Comparison of ENCODE assay signal across 27 cellular contexts in the genomic region with DNA sequence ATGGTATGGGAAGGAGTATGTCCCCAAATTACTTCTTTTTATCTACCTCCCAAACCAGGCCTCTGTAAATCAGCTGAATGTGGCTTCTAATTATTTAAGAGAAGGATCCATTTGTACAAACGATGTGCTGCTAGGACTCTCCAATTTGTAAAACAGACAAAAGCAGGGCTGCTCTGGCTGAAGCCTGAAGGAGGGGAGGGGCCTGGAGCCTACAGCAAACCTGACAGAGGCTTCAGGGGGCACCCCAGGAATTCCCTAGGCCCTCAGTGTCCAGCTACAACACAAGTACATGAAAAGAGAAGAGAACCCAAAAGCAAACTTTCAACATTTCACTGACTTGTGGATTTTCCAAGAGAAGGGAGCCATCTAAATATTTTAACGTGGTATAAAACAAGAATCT.
"Had no signal": no experiment of that assay in that cellular context is flagged by ENCODE, and none has a peak within 500 bp of the region (broad histone marks: within the 10 kb centered on the region; RNA-seq: fewer than 3 reads in every experiment).

No MANE protein-coding gene starts in this region.

- H3K4me3 Mint-ChIP-seq: activated CD4-positive, alpha-beta memory T cell treated with anti-CD3 and anti-CD28 coated beads, Interleukin-2, amount 10 ng/mL, durations not matched to agents 7 days and 5 days; activated CD4-positive, alpha-beta T cell treated with anti-CD3 and anti-CD28 coated beads, Interleukin-2, amount 10 ng/mL, durations not matched to agents 7 days and 5 days; activated naive CD4-positive, alpha-beta T cell treated with anti-CD3 and anti-CD28 coated beads, Interleukin-2, amount 10 ng/mL, durations not matched to agents 7 days and 5 days; activated naive CD8-positive, alpha-beta T cell; activated T-cell treated with anti-CD3 and anti-CD28 coated beads, Interleukin-2, amount 50 U/mL, for 24 hours; activated T-cell treated with anti-CD3 and anti-CD28 coated beads, Interleukin-2, amount 50 U/mL, for 72 hours; effector memory CD8-positive, alpha-beta T cell had no signal

- H3K4me1 Mint-ChIP-seq: activated CD4-positive, alpha-beta memory T cell treated with anti-CD3 and anti-CD28 coated beads, Interleukin-2, amount 10 ng/mL, durations not matched to agents 7 days and 5 days; activated CD4-positive, alpha-beta T cell treated with anti-CD3 and anti-CD28 coated beads, Interleukin-2, amount 10 ng/mL, durations not matched to agents 7 days and 5 days; activated naive CD4-positive, alpha-beta T cell treated with anti-CD3 and anti-CD28 coated beads, Interleukin-2, amount 10 ng/mL, durations not matched to agents 7 days and 5 days had no signal

- H3K9me3 Mint-ChIP-seq: activated CD4-positive, alpha-beta memory T cell treated with anti-CD3 and anti-CD28 coated beads, Interleukin-2, amount 10 ng/mL, durations not matched to agents 7 days and 5 days; activated CD4-positive, alpha-beta T cell treated with anti-CD3 and anti-CD28 coated beads, Interleukin-2, amount 10 ng/mL, durations not matched to agents 7 days and 5 days; activated naive CD4-positive, alpha-beta T cell treated with anti-CD3 and anti-CD28 coated beads, Interleukin-2, amount 10 ng/mL, durations not matched to agents 7 days and 5 days; activated T-cell treated with anti-CD3 and anti-CD28 coated beads, Interleukin-2, amount 50 U/mL, for 24 hours; activated T-cell treated with anti-CD3 and anti-CD28 coated beads, Interleukin-2, amount 50 U/mL, for 72 hours had no signal

- H3K4me3 ChIP-seq: body of pancreas, esophagus muscularis mucosa, gastrocnemius medialis had no signal

- H3K36me3 Mint-ChIP-seq: activated naive CD4-positive, alpha-beta T cell treated with anti-CD3 and anti-CD28 coated beads, Interleukin-2, amount 10 ng/mL, durations not matched to agents 7 days and 5 days; activated naive CD8-positive, alpha-beta T cell had no signal

- H3K36me3 ChIP-seq: esophagus muscularis mucosa, gastrocnemius medialis had no signal

- H3K27ac Mint-ChIP-seq: activated CD4-positive, alpha-beta memory T cell treated with anti-CD3 and anti-CD28 coated beads, Interleukin-2, amount 10 ng/mL, durations not matched to agents 7 days and 5 days; activated CD4-positive, alpha-beta T cell treated with anti-CD3 and anti-CD28 coated beads, Interleukin-2, amount 10 ng/mL, durations not matched to agents 7 days and 5 days; activated naive CD4-positive, alpha-beta T cell treated with anti-CD3 and anti-CD28 coated beads, Interleukin-2, amount 10 ng/mL, durations not matched to agents 7 days and 5 days; activated naive CD8-positive, alpha-beta T cell; activated T-cell treated with anti-CD3 and anti-CD28 coated beads, Interleukin-2, amount 50 U/mL, for 24 hours; activated T-cell treated with anti-CD3 and anti-CD28 coated beads, Interleukin-2, amount 50 U/mL, for 72 hours; effector memory CD8-positive, alpha-beta T cell had no signal

- H3K9me3 ChIP-seq: body of pancreas, esophagus muscularis mucosa, gastrocnemius medialis had no signal

- H3K27ac ChIP-seq: body of pancreas, esophagus muscularis mucosa, foreskin keratinocyte, gastrocnemius medialis had no signal

- DNase-seq: activated CD4-positive, alpha-beta memory T cell treated with anti-CD3 and anti-CD28 coated beads, Interleukin-2, amount 10 ng/mL, durations not matched to agents 7 days and 5 days; activated CD4-positive, alpha-beta T cell treated with anti-CD3 and anti-CD28 coated beads for 1 hour; activated CD4-positive, alpha-beta T cell treated with anti-CD3 and anti-CD28 coated beads for 4 hours; activated CD4-positive, alpha-beta T cell treated with anti-CD3 and anti-CD28 coated beads, Interleukin-2, amount 10 ng/mL, durations not matched to agents 7 days and 5 days; activated CD4-positive, alpha-beta T cell treated with anti-CD3 and anti-CD28 coated beads, Interleukin-2, amount 50 U/mL, for 4 hours; activated CD8-positive, alpha-beta memory T cell treated with anti-CD3 and anti-CD28 coated beads, Interleukin-2, amount 50 U/mL, for 48 hours; activated gamma-delta T cell; activated naive CD4-positive, alpha-beta T cell; activated naive CD4-positive, alpha-beta T cell treated with anti-CD3 and anti-CD28 coated beads, Interleukin-2, amount 10 ng/mL, durations not matched to agents 7 days and 5 days; activated T-cell treated with anti-CD3 and anti-CD28 coated beads for 4 hours; activated T-cell treated with anti-CD3 and anti-CD28 coated beads, Interleukin-2, amount 50 U/mL, for 24 hours; activated T-cell treated with anti-CD3 and anti-CD28 coated beads, Interleukin-2, amount 50 U/mL, for 72 hours; amygdala; aorta; body of pancreas; caudate nucleus; cortex of kidney; dermis blood vessel endothelial cell; effector CD4-positive, alpha-beta T cell; effector memory CD8-positive, alpha-beta T cell; erythroblast; foreskin keratinocyte; gastrocnemius medialis; glutamatergic neuron; T-helper 2 cell had no signal

- H3K27me3 ChIP-seq: body of pancreas, esophagus muscularis mucosa, foreskin keratinocyte, gastrocnemius medialis had no signal

- H3K4me1 ChIP-seq: foreskin keratinocyte, gastrocnemius medialis had no signal

- ATAC-seq: activated T-cell treated with anti-CD3 and anti-CD28 coated beads, Interleukin-2, amount 50 U/mL, for 72 hours; body of pancreas; effector memory CD8-positive, alpha-beta T cell; foreskin keratinocyte; gastrocnemius medialis had no signal

- H3K27me3 Mint-ChIP-seq: activated CD4-positive, alpha-beta memory T cell treated with anti-CD3 and anti-CD28 coated beads, Interleukin-2, amount 10 ng/mL, durations not matched to agents 7 days and 5 days; activated CD4-positive, alpha-beta T cell treated with anti-CD3 and anti-CD28 coated beads, Interleukin-2, amount 10 ng/mL, durations not matched to agents 7 days and 5 days; activated naive CD4-positive, alpha-beta T cell treated with anti-CD3 and anti-CD28 coated beads, Interleukin-2, amount 10 ng/mL, durations not matched to agents 7 days and 5 days had no signal
